In the genomic region with DNA sequence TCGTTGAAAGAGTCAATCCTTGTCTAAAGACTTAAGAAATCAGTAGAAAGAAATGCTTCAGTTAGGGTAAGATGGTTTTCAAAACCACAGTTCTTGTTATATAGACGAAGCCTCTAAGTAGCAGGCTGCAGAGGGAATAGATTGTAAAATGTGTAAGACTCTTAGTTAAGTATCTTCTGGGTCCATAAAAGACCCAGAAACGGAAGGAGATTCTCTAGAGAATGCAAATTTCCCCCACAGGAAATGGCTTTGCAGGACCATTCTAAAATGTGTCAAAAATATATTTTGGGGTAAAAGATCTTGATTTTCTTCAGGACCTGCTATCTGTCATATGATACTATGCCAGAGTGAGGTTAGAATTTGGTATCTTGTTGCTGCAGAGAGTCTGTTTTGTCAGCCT, we compare ENCODE assay signal across 18 cellular contexts.
DNase-seq lines count a peak whose midpoint lies in the region; ATAC-seq lines count a peak whose summit lies in the region.
"Had no signal": no experiment of that assay in that cellular context is flagged by ENCODE, and none has a peak within 500 bp of the region (broad histone marks: within the 10 kb centered on the region; RNA-seq: fewer than 3 reads in every experiment).

No MANE protein-coding gene starts in this region.

- peak overlapping the region; percentile 4 for H3K27ac Mint-ChIP-seq in memory B cell

- H3K27me3 ChIP-seq in BLaER1 = no peaks in the 10 kb centered on the region

- no peak overlapping the region for H3K9ac ChIP-seq in BLaER1

- peaks cover 39% of the 10 kb centered on the region for H3K9me3 ChIP-seq in BLaER1

- H3K4me3 ChIP-seq in BLaER1 = no peak overlapping the region
- H3K4me3 ChIP-seq: K562 had no signal

- no peaks in the 10 kb centered on the region for H3K9me3 Mint-ChIP-seq in memory B cell

- H3K4me2 ChIP-seq in BLaER1 = peak overlapping the region; percentile 23; the same call in 1 of the 2 replicates

- DNase-seq in memory B cell (ENCODE audit: low spot score in 2 of 2) (no peak), NCI-H82 treated with DMSO at 0.1 percent for 48 hours (lab: John Stamatoyannopoulos, UW; ENCODE audit: unreplicated experiment) (no peak), NCI-H187 treated with DMSO at 0.1 percent for 48 hours (lab: John Stamatoyannopoulos, UW) (no peak)
- DNase-seq: 8988T; AML-193; CD4-positive, alpha-beta memory T cell; COR-L47; DMS153; DMS79 treated with DMSO at 0.1 percent for 48 hours; EL; Karpas-422 had no signal

- no peaks in the 10 kb centered on the region for H3K27me3 Mint-ChIP-seq in memory B cell
- H3K27me3 Mint-ChIP-seq: CD4-positive, alpha-beta memory T cell had no signal

- ATAC-seq in GM18867 (IDR thresholded peaks at IDR 0.05; ENCODE audit: unreplicated experiment) (peak; percentile 44), HG03064 (IDR thresholded peaks at IDR 0.05; ENCODE audit: low read depth, unreplicated experiment) (peak; percentile 66), memory B cell (ENCODE audit: low read depth) (no peak), HG02588 (IDR thresholded peaks at IDR 0.05; ENCODE audit: unreplicated experiment) (no peak)
- ATAC-seq: HCT116, K562 had no signal

- H3K27ac ChIP-seq in BLaER1 = no peak overlapping the region
- H3K27ac ChIP-seq: C4-2B had no signal

- H3K4me1 ChIP-seq in BLaER1 = peaks cover 7% of the 10 kb centered on the region

- H3K4me3 Mint-ChIP-seq in memory B cell = no peak overlapping the region
- H3K4me3 Mint-ChIP-seq: CD4-positive, alpha-beta memory T cell had no signal

- peaks cover 11% of the 10 kb centered on the region for H3K4me1 Mint-ChIP-seq in memory B cell

- no peaks in the 10 kb centered on the region for H3K36me3 ChIP-seq in BLaER1

- H4K20me1 ChIP-seq in BLaER1 = no peaks in the 10 kb centered on the region

- H3K36me3 Mint-ChIP-seq in memory B cell = peaks cover 6% of the 10 kb centered on the region

Comparison
In these comparisons a context has a peak if more than half of its experiments do, and no peak if none do; other contexts are left out.
1. ATAC-seq: peak in GM18867 (single experiment) and HG03064 (single experiment); none in memory B cell (single experiment) and HG02588 (single experiment).